In genomic region chr19:49869009-49869483, GRCh38 we compare ENCODE assay signal across 1 cellular context.
TF ChIP-seq lines count a peak whose summit lies in the region.

No MANE protein-coding gene starts in this region.

TF ChIP-seq in IMR-90, 13 proteins besides CTCF, POLR2A, EP300 and RAD21:
- TF ChIP-seq FOS (IDR thresholded peaks at IDR 0.05; ENCODE audit: low read depth, low read length) (no peak), NFE2L2 (IDR thresholded peaks at IDR 0.05; ENCODE audit: low read depth, low read length) (no peak), SMC3 (IDR thresholded peaks at IDR 0.05; ENCODE audit: low read depth, low read length) (no peak), RFX5 (IDR thresholded peaks at IDR 0.05; ENCODE audit: low read depth, low read length) (no peak), USF2 (IDR thresholded peaks at IDR 0.05; ENCODE audit: low read depth, low read length) (no peak), BHLHE40 (IDR thresholded peaks at IDR 0.05; ENCODE audit: low read depth, low read length) (no peak), CHD1 (IDR thresholded peaks at IDR 0.05; ENCODE audit: low read depth, low read length) (no peak), MXI1 (IDR thresholded peaks at IDR 0.05; ENCODE audit: borderline replicate concordance, low read depth, low read length) (no peak)
- TF ChIP-seq, protein P1, sequence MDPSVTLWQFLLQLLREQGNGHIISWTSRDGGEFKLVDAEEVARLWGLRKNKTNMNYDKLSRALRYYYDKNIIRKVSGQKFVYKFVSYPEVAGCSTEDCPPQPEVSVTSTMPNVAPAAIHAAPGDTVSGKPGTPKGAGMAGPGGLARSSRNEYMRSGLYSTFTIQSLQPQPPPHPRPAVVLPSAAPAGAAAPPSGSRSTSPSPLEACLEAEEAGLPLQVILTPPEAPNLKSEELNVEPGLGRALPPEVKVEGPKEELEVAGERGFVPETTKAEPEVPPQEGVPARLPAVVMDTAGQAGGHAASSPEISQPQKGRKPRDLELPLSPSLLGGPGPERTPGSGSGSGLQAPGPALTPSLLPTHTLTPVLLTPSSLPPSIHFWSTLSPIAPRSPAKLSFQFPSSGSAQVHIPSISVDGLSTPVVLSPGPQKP (IDR thresholded peaks at IDR 0.05; ENCODE audit: borderline replicate concordance, low read depth, low read length), result no peak
